Comparison of ENCODE assay signal across 9 cellular contexts in genomic region chr13:110875243-110875642, GRCh38. TPM values are rescaled to one million over a fixed set of nuclear protein-coding genes. Genes with fewer than 3 reads are reported as not detected.
DNase-seq lines count a peak whose midpoint lies in the region; ATAC-seq and TF ChIP-seq lines count a peak whose summit lies in the region.
"Had no signal": no experiment of that assay in that cellular context is flagged by ENCODE, and none has a peak within 500 bp of the region (broad histone marks: within the 10 kb centered on the region; RNA-seq: fewer than 3 reads in every experiment).

No MANE protein-coding gene starts in this region.

- CTCF ChIA-PET in Calu3 (lab: Charles Lee): interaction anchor here (0.6 kb wide), 1 partner anchor 17 kb away, joined by 4 read pairs; no protein-coding TSS in a partner anchor

- H3K18ac ChIP-seq in H9 (ENCODE audit: insufficient read length, low read depth, low read length): no peak overlapping the region

- no peak overlapping the region for H3K23ac ChIP-seq in H9 (ENCODE audit: insufficient read length, low read depth, low read length)

- H4K20me1 ChIP-seq in H9 (ENCODE audit: control insufficient read depth, insufficient read depth, insufficient read length): no peaks in the 10 kb centered on the region

- no peak overlapping the region for H2BK120ac ChIP-seq in H9 (ENCODE audit: low read depth, low read length, poor library complexity, severe bottlenecking)

- peaks cover 4% of the 10 kb centered on the region for H3K36me3 ChIP-seq in neuron (ENCODE audit: insufficient read depth, low read length)
- H3K36me3 ChIP-seq: prostate gland had no signal

- ATAC-seq in HG02884 (IDR thresholded peaks at IDR 0.05; ENCODE audit: unreplicated experiment): no peak

- no peak overlapping the region for H3K4me3 ChIP-seq in neuron (ENCODE audit: low read length)

- no peaks in the 10 kb centered on the region for H3K27me3 ChIP-seq in neuron (ENCODE audit: insufficient read depth, low read length)
- no peaks in the 10 kb centered on the region for H3K27me3 ChIP-seq in H9 (ENCODE audit: insufficient read depth, low read length)

- H2AFZ ChIP-seq in neuron (ENCODE audit: low read depth, low read length): peak overlapping the region; percentile 86
- H2AFZ ChIP-seq in H9 (ENCODE audit: low read length): no peak overlapping the region

- WGBS in H9 (ENCODE audit: extremely low coverage, insufficient read length, low lambda C conversion rate): no CpG with 5 or more reads among the region's 8 CpGs

- BruUV-seq in Calu3 (replicated peaks; lab: Mats Ljungman, UMichigan): no TSS peak

- H3K4me1 Mint-ChIP-seq in Calu3 (ENCODE audit: low read depth, unreplicated experiment) (no peaks in the 10 kb centered on the region), H9 (peaks cover 17 to 19% of the 10 kb centered on the region in 2 experiments)
- peaks cover 16% of the 10 kb centered on the region for H3K4me1 Mint-ChIP-seq in dendritic cell treated with granulocyte-macrophage colony-stimulating factor and Interleukin-4, amounts not matched to agents 40 ng/mL and 50 ng/mL, for 4 days (ENCODE audit: low read depth)

- no peak overlapping the region for H3K4me2 ChIP-seq in H9 (ENCODE audit: insufficient read depth, insufficient read length, low read length)

- H3K4me1 ChIP-seq in neuron (ENCODE audit: insufficient read depth, low read length) (peaks cover 8% of the 10 kb centered on the region), H9 (ENCODE audit: insufficient read depth, low read length) (peaks cover 3% of the 10 kb centered on the region; the same call in 1 of the 2 replicates)
- H3K4me1 ChIP-seq: prostate gland had no signal

- no peak overlapping the region for H3K56ac ChIP-seq in H9 (ENCODE audit: insufficient read length, low read depth, low read length)

- peaks cover 16% of the 10 kb centered on the region for H3K36me3 Mint-ChIP-seq in Calu3 (ENCODE audit: insufficient read depth, unreplicated experiment)
- peaks cover 6% of the 10 kb centered on the region for H3K36me3 Mint-ChIP-seq in dendritic cell treated with granulocyte-macrophage colony-stimulating factor and Interleukin-4, amounts not matched to agents 40 ng/mL and 50 ng/mL, for 4 days (ENCODE audit: low read depth)
- H3K36me3 Mint-ChIP-seq in H9 (ENCODE audit: insufficient read depth in 1 of 3, low read depth in 3 of 3): peaks cover 0 to 3% (median 0%) of the 10 kb centered on the region in 3 experiments; a peak in 2 of 7 replicates

- DNase-seq in Calu3 (no peak), MV-4-11 (lab: John Stamatoyannopoulos, UW) (peak; percentile 7), middle frontal gyrus (ENCODE audit: extremely low spot score, low spot score) (no peak), D341Med (ENCODE audit: low spot score) (no peak), H9 (no peak)

- H3K4me3 Mint-ChIP-seq in Calu3 (ENCODE audit: low read depth, unreplicated experiment) (no peak overlapping the region), H9 (peak overlapping the region in 1 of 2 experiments; percentile 71; a peak in 1 of 5 replicates)
- H3K4me3 Mint-ChIP-seq in dendritic cell treated with granulocyte-macrophage colony-stimulating factor and Interleukin-4, amounts not matched to agents 40 ng/mL and 50 ng/mL, for 4 days: peak overlapping the region; percentile 58

- no peak overlapping the region for H2BK12ac ChIP-seq in H9 (ENCODE audit: insufficient read length, low read depth, low read length)

- H4K8ac ChIP-seq in H9 (replicated peaks; ENCODE audit: insufficient read length, low read depth, low read length): no peak overlapping the region

- intact Hi-C loops in Calu3 (cut with micrococcal nuclease; ENCODE audit: unreplicated experiment): no loop called here
- intact Hi-C loops in dendritic cell treated with granulocyte-macrophage colony-stimulating factor and Interleukin-4, amounts not matched to agents 40 ng/mL and 50 ng/mL, for 4 days (cut with micrococcal nuclease): no loop called here

- H3K9me3 ChIP-seq in neuron (ENCODE audit: low read length) (no peaks in the 10 kb centered on the region), H9 (ENCODE audit: control insufficient read depth, low read depth, low read length) (no peaks in the 10 kb centered on the region)
- H3K9me3 ChIP-seq: prostate gland had no signal

- H3K79me2 ChIP-seq in H9 (ENCODE audit: insufficient read depth, low read length): no peaks in the 10 kb centered on the region

- no peaks in the 10 kb centered on the region for H3K23me2 ChIP-seq in H9 (ENCODE audit: insufficient read length, low read depth, low read length, poor library complexity, severe bottlenecking)

- TF ChIP-seq CTCF in Calu3 (IDR thresholded peaks at IDR 0.05; ENCODE audit: unreplicated experiment) (no peak), H9 (conservative IDR thresholded peaks at IDR 0.05) (no peak)

- no peak overlapping the region for H4K91ac ChIP-seq in H9 (ENCODE audit: insufficient read length, low read depth, low read length)

- no peak overlapping the region for H2BK20ac ChIP-seq in H9 (ENCODE audit: low read depth, low read length, poor library complexity, severe bottlenecking)

- H3K9me3 Mint-ChIP-seq in Calu3 (ENCODE audit: low read depth, unreplicated experiment): no peaks in the 10 kb centered on the region
- no peaks in the 10 kb centered on the region for H3K9me3 Mint-ChIP-seq in dendritic cell treated with granulocyte-macrophage colony-stimulating factor and Interleukin-4, amounts not matched to agents 40 ng/mL and 50 ng/mL, for 4 days
- H3K9me3 Mint-ChIP-seq in H9: 0 out of 5 replicates have a peak, but pooled peaks cover 0 to 2% of the 10 kb centered on the region in 2 experiments

- no peak overlapping the region for H2AK5ac ChIP-seq in H9 (ENCODE audit: insufficient read length, low read length)

- H3K27me3 Mint-ChIP-seq in Calu3 (ENCODE audit: unreplicated experiment) (no peaks in the 10 kb centered on the region), H9 (ENCODE audit: low read depth) (peaks cover 4% of the 10 kb centered on the region)
- H3K27me3 Mint-ChIP-seq in dendritic cell treated with granulocyte-macrophage colony-stimulating factor and Interleukin-4, amounts not matched to agents 40 ng/mL and 50 ng/mL, for 4 days: peaks cover 25% of the 10 kb centered on the region

- H2BK5ac ChIP-seq in H9 (ENCODE audit: insufficient read length, low read length): no peak overlapping the region

- no peak overlapping the region for H4K5ac ChIP-seq in H9 (ENCODE audit: insufficient read length, low read depth, low read length)

- no peak overlapping the region for H3K27ac ChIP-seq in H9 (ENCODE audit: insufficient read length, low read depth, low read length)
- H3K27ac ChIP-seq: prostate gland had no signal

- no peak overlapping the region for H3T11ph ChIP-seq in H9 (ENCODE audit: low read length)

- no peaks in the 10 kb centered on the region for H3K79me1 ChIP-seq in H9 (ENCODE audit: insufficient read depth, low read depth, low read length, poor library complexity, severe bottlenecking)

- H3K27ac Mint-ChIP-seq in Calu3 (ENCODE audit: unreplicated experiment): peak overlapping the region; percentile 67
- peak overlapping the region; percentile 55 for H3K27ac Mint-ChIP-seq in dendritic cell treated with granulocyte-macrophage colony-stimulating factor and Interleukin-4, amounts not matched to agents 40 ng/mL and 50 ng/mL, for 4 days
- H3K27ac Mint-ChIP-seq in H9: no peak overlapping the region

- H3K9ac ChIP-seq in H9 (ENCODE audit: extremely low read depth, insufficient read length, low read length): no peak overlapping the region

- no peak overlapping the region for H3K4ac ChIP-seq in H9 (ENCODE audit: low read depth, low read length)

- H3K14ac ChIP-seq in H9 (ENCODE audit: insufficient read depth, low read length): no peak overlapping the region

- H2BK15ac ChIP-seq in H9 (ENCODE audit: low read depth, low read length): no peak overlapping the region

RNA-seq across cellular contexts. Expression of gene ANKRD10, which starts 39.6 kb away (rescaled TPM):
- total RNA-seq in Calu3 (2022): 109 and 120 TPM in 2 replicates
- total RNA-seq in H9 (2021): 159 and 160 TPM in 2 replicates

Comparison
In these comparisons a context has a peak if more than half of its experiments do, and no peak if none do; other contexts are left out.
1. H3K27ac Mint-ChIP-seq: peak in Calu3 (single experiment) and dendritic cell treated with granulocyte-macrophage colony-stimulating factor and Interleukin-4, amounts not matched to agents 40 ng/mL and 50 ng/mL, for 4 days (single experiment); none in H9 (0 of 3).